Comparison of ENCODE assay signal across 1 cellular context in genomic region chr10:97279121-97279815, GRCh38.
TF ChIP-seq lines count a peak whose summit lies in the region.

No MANE protein-coding gene starts in this region.

TF ChIP-seq in H1, 55 proteins besides CTCF, POLR2A, EP300 and RAD21 (continued from another document):
- TF ChIP-seq CEBPB (IDR thresholded peaks at IDR 0.05; ENCODE audit: low read depth, low read length) (peak; percentile 74), GABPA (IDR thresholded peaks at IDR 0.05; ENCODE audit: borderline replicate concordance, insufficient read depth, low read length) (no peak), HDAC6 (IDR thresholded peaks at IDR 0.05; ENCODE audit: low read depth, low read length) (no peak)
